Comparison of ENCODE assay signal across 28 cellular contexts in the genomic region with DNA sequence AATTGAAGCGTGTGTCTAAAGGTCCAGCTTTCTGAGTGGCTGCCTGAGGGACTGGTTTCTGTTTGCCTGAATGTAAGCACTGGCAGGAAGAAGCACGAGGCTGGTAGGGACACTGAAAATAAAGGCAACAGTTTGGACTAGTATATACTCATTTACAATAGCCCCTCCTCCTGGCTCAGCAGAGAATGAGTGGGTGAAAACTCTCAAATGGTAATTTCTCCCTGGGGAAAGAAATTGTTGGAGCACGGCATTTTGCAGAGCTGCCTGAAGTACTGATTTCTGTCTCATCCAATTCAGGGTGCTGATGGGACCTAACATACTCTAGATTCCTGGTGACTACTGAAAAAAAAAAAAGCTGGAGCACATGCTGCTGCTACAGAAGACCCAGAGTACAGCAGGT. TPM values are rescaled to one million over a fixed set of nuclear protein-coding genes. Genes with fewer than 3 reads are reported as not detected.
A peak's percentile ranks its signal among the peaks of the same experiment; 100 is the strongest.
DNase-seq lines count a peak whose midpoint lies in the region; ATAC-seq, FAIRE-seq and TF ChIP-seq lines count a peak whose summit lies in the region.
"Had no signal": no experiment of that assay in that cellular context is flagged by ENCODE, and none has a peak within 500 bp of the region (broad histone marks: within the 10 kb centered on the region; RNA-seq: fewer than 3 reads in every experiment).

No MANE protein-coding gene starts in this region.

- peaks cover 21 to 23% of the 10 kb centered on the region in 2 donors for H3K36me3 Mint-ChIP-seq in CD4-positive, alpha-beta memory T cell

- ATAC-seq in sciatic nerve (no peak), HG03175 (IDR thresholded peaks at IDR 0.05; ENCODE audit: unreplicated experiment) (no peak)
- ATAC-seq: left lung, psoas muscle had no signal

- dilution Hi-C loops in keratinocyte (cut with MboI; ENCODE audit: extremely low pct_ligation_motif_present, low sequenced_read_pairs): no loop called here

- in situ Hi-C loops in brain microvascular endothelial cell (cut with HindIII; ENCODE audit: low pct_ligation_motif_present, low sequenced_read_pairs): no loop called here

- H3K4me3 ChIP-seq in CD4-positive, alpha-beta memory T cell (ENCODE audit: low read length in 2 of 2): peak overlapping the region in 1 of 2 donors; percentile 3
- H3K4me3 ChIP-seq in brain microvascular endothelial cell (ENCODE audit: low read depth, low read length) (no peak overlapping the region), keratinocyte (ENCODE audit: control insufficient read depth in 2 of 3, extremely low read depth in 1 of 3, insufficient read depth in 2 of 3, low read depth in 1 of 3, low read length in 3 of 3) (no peak overlapping the region)
- H3K4me3 ChIP-seq: breast epithelium, colonic mucosa, left lung, psoas muscle, stomach, thyroid gland had no signal

- intact Hi-C loops in CD4-positive, alpha-beta memory T cell (cut with micrococcal nuclease): loop anchor here (1.0 to 5.0 kb wide), 3 partner anchors 56 to 259 kb away; no protein-coding TSS in a partner anchor
- intact Hi-C loops in sciatic nerve (cut with DNase I): no loop called here

- no peaks in the 10 kb centered on the region for H3K36me3 ChIP-seq in CD4-positive, alpha-beta memory T cell (ENCODE audit: insufficient read depth, low read length)
- H3K36me3 ChIP-seq in brain microvascular endothelial cell (replicated peaks): no peaks in the 10 kb centered on the region
- no peaks in the 10 kb centered on the region for H3K36me3 ChIP-seq in keratinocyte (ENCODE audit: control insufficient read depth in 2 of 2, extremely low read depth in 1 of 2, insufficient read depth in 2 of 2, low read length in 2 of 2)
- H3K36me3 ChIP-seq: breast epithelium, colonic mucosa, left lung, stomach, thyroid gland had no signal

- peaks cover 0 to 5% of the 10 kb centered on the region in 2 donors for H3K9me3 ChIP-seq in CD4-positive, alpha-beta memory T cell (ENCODE audit: control insufficient read depth in 1 of 2, low read length in 2 of 2)
- H3K9me3 ChIP-seq in keratinocyte (ENCODE audit: control insufficient read depth, low read depth, low read length): no peaks in the 10 kb centered on the region
- H3K9me3 ChIP-seq: colonic mucosa, thyroid gland had no signal

- H3K9me3 Mint-ChIP-seq in CD4-positive, alpha-beta memory T cell: peaks cover 5 to 60% (median 34%) of the 10 kb centered on the region in 8 donors

- H4K20me1 ChIP-seq in keratinocyte (ENCODE audit: control insufficient read depth, extremely low read depth, insufficient read depth, low read length): no peaks in the 10 kb centered on the region

- H3K4me3 Mint-ChIP-seq in CD4-positive, alpha-beta memory T cell: peak overlapping the region in 2 of 8 donors; percentile 32 to 47
- H3K4me3 Mint-ChIP-seq: activated T-helper 1 cell treated with anti-CD3 and anti-CD28 coated beads, Interleukin-12 subunit alpha, Interleukin-12 subunit beta, Interleukin-2, Interleukin-4 antibody, amounts not matched to agents 30 ng/mL and 10 ng/mL and 1 ng/mL, durations not matched to agents 14 hours and 24 hours and 36 hours had no signal

- H3K9ac ChIP-seq in keratinocyte (ENCODE audit: control insufficient read depth, extremely low read depth, insufficient read depth, low read length): no peak overlapping the region
- H3K9ac ChIP-seq: SK-N-SH had no signal

- peak overlapping the region in 6 of 7 donors; percentile 2 to 91 (median 78) for H3K27ac Mint-ChIP-seq in CD4-positive, alpha-beta memory T cell
- H3K27ac Mint-ChIP-seq: IgD-negative memory B cell had no signal

- peaks cover 1 to 2% of the 10 kb centered on the region in 2 donors for H3K27me3 Mint-ChIP-seq in CD4-positive, alpha-beta memory T cell
- H3K27me3 Mint-ChIP-seq: CD8-positive, alpha-beta memory T cell had no signal

- POLR2A ChIA-PET in CD4-positive, alpha-beta memory T cell (lab: Charles Lee; ENCODE audit: partially characterized antibody): interaction anchor here (0.6 to 3.6 kb wide), 20 partner anchors 9 to 464 kb away, joined by 3 to 30 read pairs (median 4); partner anchors contain the start of gene ARL4C

- no peaks in the 10 kb centered on the region for H3K27me3 ChIP-seq in CD4-positive, alpha-beta memory T cell (ENCODE audit: insufficient read depth, low read length)
- H3K27me3 ChIP-seq in brain microvascular endothelial cell (replicated peaks) (no peaks in the 10 kb centered on the region), keratinocyte (ENCODE audit: control insufficient read depth, extremely low read depth, insufficient read depth, low read length) (no peaks in the 10 kb centered on the region)
- H3K27me3 ChIP-seq: breast epithelium, thyroid gland had no signal

- FAIRE-seq in keratinocyte (lab: Jason Lieb, UNC): peak; percentile 57
- FAIRE-seq: frontal cortex, GM12892 had no signal

- no peaks in the 10 kb centered on the region for H3K9me1 ChIP-seq in keratinocyte (ENCODE audit: control insufficient read depth, extremely low read depth, insufficient read depth, low read length)

- CTCF ChIA-PET in CD4-positive, alpha-beta memory T cell (lab: Charles Lee; ENCODE audit: partially characterized antibody): interaction anchor here (0.8 to 2.6 kb wide), 10 partner anchors 8 to 512 kb away, joined by 3 to 9 read pairs (median 3); no protein-coding TSS in a partner anchor

- H2AFZ ChIP-seq in keratinocyte (ENCODE audit: control insufficient read depth, low read length): no peak overlapping the region

- no peak overlapping the region for H3K4me2 ChIP-seq in keratinocyte (ENCODE audit: control insufficient read depth, extremely low read depth, insufficient read depth, low read depth, low read length)
- H3K4me2 ChIP-seq: SK-N-SH had no signal

- DNase-seq in CD4-positive, alpha-beta memory T cell: no peak
- DNase-seq in LHCN-M2 (ENCODE audit: low read depth) (peak; percentile 23), brain microvascular endothelial cell (no peak), keratinocyte (ENCODE audit: low read depth, low spot score) (no peak), sciatic nerve (ENCODE audit: low spot score) (no peak), Ammon's horn (ENCODE audit: low spot score) (no peak), NCI-H1694 treated with DMSO at 0.1 percent for 48 hours (lab: John Stamatoyannopoulos, UW) (no peak)
- DNase-seq: activated naive CD4-positive, alpha-beta T cell treated with anti-CD3 and anti-CD28 coated beads, Interleukin-2, amount 50 U/mL, for 16 hours; amniotic stem cell; colonic mucosa; left lung; NCI-H2081 treated with DMSO at 0.1 percent for 48 hours; NCI-H82; nucleus accumbens; psoas muscle; SK-N-SH; stomach; thyroid gland had no signal

- peaks cover 52% of the 10 kb centered on the region for H3K4me1 ChIP-seq in CD4-positive, alpha-beta memory T cell (ENCODE audit: insufficient read depth, low read length)
- peaks cover 10% of the 10 kb centered on the region for H3K4me1 ChIP-seq in keratinocyte (ENCODE audit: control insufficient read depth, extremely low read depth, insufficient read depth, low read length)
- H3K4me1 ChIP-seq: breast epithelium, colonic mucosa, left lung, psoas muscle, stomach, thyroid gland had no signal

- peaks cover 33 to 56% (median 42%) of the 10 kb centered on the region in 4 donors for H3K4me1 Mint-ChIP-seq in CD4-positive, alpha-beta memory T cell
- H3K4me1 Mint-ChIP-seq: IgD-negative memory B cell had no signal

- H3K79me2 ChIP-seq in keratinocyte (ENCODE audit: control insufficient read depth, insufficient read depth, low read length): no peaks in the 10 kb centered on the region

- TF ChIP-seq CTCF in brain microvascular endothelial cell (IDR thresholded peaks at IDR 0.05; ENCODE audit: low read depth, low read length, missing control alignments) (peak; percentile 8), keratinocyte (optimal IDR thresholded peaks at IDR 0.05 in 1 of 3, IDR thresholded peaks at IDR 0.05 in 1 of 3, conservative IDR thresholded peaks at IDR 0.05 in 1 of 3; ENCODE audit: extremely low read depth in 1 of 3, insufficient read depth in 2 of 3, low read length in 3 of 3) (no peak)

- no peak overlapping the region for H3K27ac ChIP-seq in CD4-positive, alpha-beta memory T cell (ENCODE audit: low read depth, low read length)
- no peak overlapping the region for H3K27ac ChIP-seq in brain microvascular endothelial cell
- H3K27ac ChIP-seq in keratinocyte (ENCODE audit: control insufficient read depth, insufficient read depth, low read length): no peak overlapping the region
- H3K27ac ChIP-seq: breast epithelium, colonic mucosa, left lung, psoas muscle, RWPE1, stomach, thyroid gland had no signal

RNA-seq across cellular contexts. Expression of gene SPP2, which starts 17.3 kb away (rescaled TPM):
- not detected for total RNA-seq in CD4-positive, alpha-beta memory T cell
- not detected for polyA plus RNA-seq in CD4-positive, alpha-beta memory T cell
- total RNA-seq in LHCN-M2 (2014; rRNA removed) (not detected in 2 replicates), sciatic nerve (not detected)
- polyA plus RNA-seq in LHCN-M2 (2012): not detected
- 0.13 to 0.14 TPM in 2 of 3 replicates, not detected in the other for polyA plus RNA-seq in keratinocyte
- not detected for polyA plus RNA-seq in keratinocyte (2011; ENCODE audit: low read depth)
- polyA plus RNA-seq in keratinocyte (2011; cell fraction: cytosol; rRNA removed): 0.09 TPM in 1 of 2 replicates, not detected in the other
- polyA plus RNA-seq in keratinocyte (2011; cell fraction: nucleus; rRNA removed): 0.20 TPM in 1 of 2 replicates, not detected in the other
- 0.17 TPM in 1 of 2 replicates, not detected in the other for polyA plus RNA-seq in keratinocyte (2012; ENCODE audit: low replicate concordance)
- polyA minus RNA-seq in keratinocyte: not detected in 3 replicates
- not detected for polyA minus RNA-seq in keratinocyte (2011; cell fraction: cytosol; rRNA and poly(A)+ RNA removed)
- not detected in 2 replicates for polyA minus RNA-seq in keratinocyte (2011; cell fraction: nucleus; rRNA and poly(A)+ RNA removed)
- total RNA-seq: activated T-helper 1 cell treated with anti-CD3 and anti-CD28 coated beads, Interleukin-12 subunit alpha, Interleukin-12 subunit beta, Interleukin-2, Interleukin-4 antibody, amounts not matched to agents 30 ng/mL and 10 ng/mL and 1 ng/mL, durations not matched to agents 14 hours and 24 hours and 36 hours; breast epithelium; CD8-positive, alpha-beta memory T cell; colonic mucosa; esophagus mucosa; frontal cortex; H4; left lung; psoas muscle; thyroid gland had no signal
- polyA plus RNA-seq: CD8-positive, alpha-beta memory T cell; IgD-negative memory B cell; psoas muscle; stomach had no signal
